Comparison of ENCODE assay signal across 28 cellular contexts in the genomic region with DNA sequence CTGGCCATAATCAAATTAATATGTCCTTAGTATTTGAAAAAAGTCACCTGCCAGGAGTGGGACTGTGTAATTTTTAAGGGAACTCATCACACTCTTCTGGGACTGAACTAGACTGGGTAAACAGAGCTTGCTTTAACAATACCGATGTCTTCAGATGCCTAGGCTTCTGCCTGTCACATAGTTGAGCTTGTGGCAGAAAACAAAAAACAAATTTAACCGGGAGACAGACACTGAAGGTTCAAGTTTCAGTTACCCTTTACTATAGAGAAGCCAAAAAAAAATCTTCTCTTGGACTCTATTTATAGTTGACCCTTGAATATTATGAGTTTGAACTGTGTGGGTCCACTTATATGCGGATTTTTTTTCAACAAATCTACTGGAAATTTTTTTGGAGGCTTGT. TPM values are rescaled to one million over a fixed set of nuclear protein-coding genes. Genes with fewer than 3 reads are reported as not detected.
DNase-seq lines count a peak whose midpoint lies in the region; ATAC-seq and TF ChIP-seq lines count a peak whose summit lies in the region.
"Had no signal": no experiment of that assay in that cellular context is flagged by ENCODE, and none has a peak within 500 bp of the region (broad histone marks: within the 10 kb centered on the region; RNA-seq: fewer than 3 reads in every experiment).

No MANE protein-coding gene starts in this region.

- no peaks in the 10 kb centered on the region for H3K9me2 ChIP-seq in MM.1S (replicated peaks; ENCODE audit: insufficient read depth, low read length)

- intact Hi-C loops in left ventricle myocardium superior (cut with micrococcal nuclease): no loop called here
- intact Hi-C loops in left cardiac atrium (cut with DNase I): no loop called here
- intact Hi-C loops in body of pancreas (cut with DNase I): no loop called here
- intact Hi-C loops in sigmoid colon (cut with DNase I): no loop called here

- H3K27me3 Mint-ChIP-seq in chondrocyte (ENCODE audit: low read depth): no peaks in the 10 kb centered on the region
- H3K27me3 Mint-ChIP-seq: natural killer cell treated with Interleukin-12 subunit alpha and Interleukin-12 subunit beta and Interleukin-15 and Interleukin-18, amount 100 ng/mL, for 72 hours had no signal

- peak overlapping the region; percentile 2; the same call in 1 of the 2 replicates for H3K9ac ChIP-seq in MM.1S (ENCODE audit: low read length)
- H3K9ac ChIP-seq: BLaER1 had no signal

- no peak for TF ChIP-seq EP300 in sigmoid colon (IDR thresholded peaks at IDR 0.05)

- H3K4me2 ChIP-seq in MM.1S (ENCODE audit: low read depth, low read length): peak overlapping the region; percentile 56
- H3K4me2 ChIP-seq: BLaER1 had no signal

- peak overlapping the region; percentile 4 for H3K27ac Mint-ChIP-seq in chondrocyte (ENCODE audit: unreplicated experiment)
- H3K27ac Mint-ChIP-seq: natural killer cell treated with Interleukin-12 subunit alpha and Interleukin-12 subunit beta and Interleukin-15 and Interleukin-18, amount 100 ng/mL, for 72 hours had no signal

- peak; percentile 15 for ATAC-seq in left ventricle myocardium superior
- no peak for ATAC-seq in left cardiac atrium
- ATAC-seq in GM18511 (IDR thresholded peaks at IDR 0.05; ENCODE audit: unreplicated experiment): no peak
- no peak for ATAC-seq in HG03439 (IDR thresholded peaks at IDR 0.05; ENCODE audit: unreplicated experiment)
- ATAC-seq in body of pancreas: no peak
- ATAC-seq: natural killer cell treated with Interleukin-12 subunit alpha and Interleukin-12 subunit beta and Interleukin-15 and Interleukin-18, amount 100 ng/mL, for 72 hours; sciatic nerve had no signal

- TF ChIP-seq CTCF in MM.1S (IDR thresholded peaks at IDR 0.05; ENCODE audit: low read length) (no peak), chondrocyte (IDR thresholded peaks at IDR 0.05) (no peak), body of pancreas (IDR thresholded peaks at IDR 0.05) (no peak), sigmoid colon (IDR thresholded peaks at IDR 0.05) (no peak)

- WGBS in body of pancreas, 2 donors: 47 to 50% methylated on average over 2 to 3 of the region's 3 CpGs
- 62 to 63% methylated on average over 3 of the region's 3 CpGs for WGBS in sigmoid colon, 2 donors

- peaks cover 20% of the 10 kb centered on the region for H3K4me1 Mint-ChIP-seq in chondrocyte (ENCODE audit: low read depth)

- H3K27ac ChIP-seq in MM.1S (ENCODE audit: low read length) (peak overlapping the region; percentile 23; the same call in 1 of the 2 replicates), body of pancreas (no peak overlapping the region), sigmoid colon (no peak overlapping the region)
- H3K27ac ChIP-seq: BLaER1, breast epithelium, prostate gland had no signal

- H3K9me3 ChIP-seq in MM.1S (replicated peaks; ENCODE audit: insufficient read depth, low read length) (no peaks in the 10 kb centered on the region), body of pancreas (no peaks in the 10 kb centered on the region), sigmoid colon (no peaks in the 10 kb centered on the region)
- H3K9me3 ChIP-seq: BLaER1, breast epithelium, prostate gland had no signal

- no peak overlapping the region for H2AFZ ChIP-seq in MM.1S (ENCODE audit: low read length)

- H3K4me3 Mint-ChIP-seq in chondrocyte (ENCODE audit: unreplicated experiment): no peak overlapping the region
- H3K4me3 Mint-ChIP-seq: natural killer cell treated with Interleukin-12 subunit alpha and Interleukin-12 subunit beta and Interleukin-15 and Interleukin-18, amount 100 ng/mL, for 72 hours had no signal

- TF ChIP-seq POLR2A in body of pancreas (IDR thresholded peaks at IDR 0.05) (no peak), sigmoid colon (IDR thresholded peaks at IDR 0.05) (no peak)

- H3F3A ChIP-seq in MM.1S (ENCODE audit: insufficient read depth, low read length): peaks cover 20% of the 10 kb centered on the region

- H3K4me3 ChIP-seq in MM.1S (ENCODE audit: low read length): peak overlapping the region; percentile 15; the same call in 1 of the 2 replicates
- no peak overlapping the region for H3K4me3 ChIP-seq in body of pancreas
- H3K4me3 ChIP-seq in sigmoid colon: no peak overlapping the region
- H3K4me3 ChIP-seq: BLaER1, breast epithelium, lung, prostate gland had no signal

- H3K36me3 ChIP-seq in MM.1S (replicated peaks; ENCODE audit: insufficient read depth, low read length) (peaks cover 6% of the 10 kb centered on the region; the same call in 1 of the 2 replicates), body of pancreas (replicated peaks in 1 of 2; ENCODE audit: insufficient read depth in 1 of 2, low read depth in 2 of 2) (no peaks in the 10 kb centered on the region), sigmoid colon (peaks cover 0 to 10% (median 0%) of the 10 kb centered on the region in 4 donors)
- H3K36me3 ChIP-seq: breast epithelium, prostate gland had no signal

- DNase-seq in left ventricle myocardium superior: no peak
- no peak for DNase-seq in left cardiac atrium
- peak; percentile 74 for DNase-seq in MM.1S
- DNase-seq in chondrocyte (ENCODE audit: low spot score): no peak
- DNase-seq in body of pancreas: no peak
- no peak for DNase-seq in sigmoid colon
- DNase-seq: activated CD4-positive, alpha-beta T cell treated with anti-CD3 and anti-CD28 coated beads, Interleukin-2, amount 50 U/mL, for 4 hours; activated CD4-positive, CD25-positive, alpha-beta regulatory T cell; activated gamma-delta T cell treated with Interleukin-2 at 50 U/mL for 16 hours; amniotic stem cell; effector CD4-positive, alpha-beta T cell; GOT3; hippocampal formation; NCI-H1092 treated with DMSO at 0.1 percent for 48 hours; NCI-H187; NCI-H510A; occipital lobe; stimulated activated CD4-positive, alpha-beta T cell treated with anti-CD3 and anti-CD28 coated beads, Interleukin-4, amount 100 ng/mL, for 24 hours; substantia nigra; trophoblast cell had no signal

- H4K20me1 ChIP-seq in MM.1S (ENCODE audit: insufficient read depth, low read length): no peaks in the 10 kb centered on the region; the same call in 1 of the 2 replicates

- H3K79me2 ChIP-seq in MM.1S (ENCODE audit: low read length): peaks cover 92% of the 10 kb centered on the region

- H3K27me3 ChIP-seq in MM.1S (replicated peaks; ENCODE audit: insufficient read depth, low read length): no peaks in the 10 kb centered on the region
- H3K27me3 ChIP-seq in body of pancreas: no peaks in the 10 kb centered on the region
- no peaks in the 10 kb centered on the region for H3K27me3 ChIP-seq in sigmoid colon
- H3K27me3 ChIP-seq: BLaER1, breast epithelium had no signal

- peaks cover 1% of the 10 kb centered on the region for H3K36me3 Mint-ChIP-seq in chondrocyte (ENCODE audit: low read depth)

- H3K4me1 ChIP-seq in MM.1S (ENCODE audit: low read length) (peaks cover 41% of the 10 kb centered on the region), body of pancreas (peaks cover 4% of the 10 kb centered on the region), sigmoid colon (peaks cover 0 to 28% (median 16%) of the 10 kb centered on the region in 4 donors)
- H3K4me1 ChIP-seq: BLaER1, breast epithelium, prostate gland had no signal

- no peaks in the 10 kb centered on the region for H3K9me3 Mint-ChIP-seq in chondrocyte (ENCODE audit: low read depth)
- H3K9me3 Mint-ChIP-seq: natural killer cell treated with Interleukin-12 subunit alpha and Interleukin-12 subunit beta and Interleukin-15 and Interleukin-18, amount 100 ng/mL, for 72 hours had no signal

RNA-seq across cellular contexts. Expression of gene PPP1R2, which starts 10.8 kb away (rescaled TPM):
- 33.7 TPM for total RNA-seq in left ventricle myocardium superior
- 10 to 100 TPM; 38.8 to 53.4 TPM for total RNA-seq in left cardiac atrium
- 30.5 to 46.9 TPM (median 45.8 TPM) in 3 replicates for total RNA-seq in chondrocyte
- total RNA-seq in body of pancreas: 10 to 100 TPM; 32.7 to 42.5 TPM
- 100 to 1,000 TPM in 1 of 4 donors, 10 to 100 TPM in 3; 69.9 to 126 (median 88.0) TPM for total RNA-seq in sigmoid colon
- polyA plus RNA-seq in sigmoid colon: 10 to 100 TPM; 30.6 to 33.5 (median 31.8) TPM

RNA-seq across cellular contexts. Expression of gene APOD, which starts 51.4 kb away (rescaled TPM):
- total RNA-seq in left ventricle myocardium superior: 603 TPM
- total RNA-seq in left cardiac atrium: 100 to 1,000 TPM in 1 of 2 donors, 10 to 100 TPM in 1; 85.0 to 256 TPM
- 2.1 to 26.1 TPM (median 2.9 TPM) in 3 replicates for total RNA-seq in chondrocyte
- total RNA-seq in body of pancreas: 100 to 1,000 TPM; 343 to 463 TPM
- total RNA-seq in sigmoid colon: 100 to 1,000 TPM in 3 of 4 donors, 10 to 100 TPM in 1; 23.5 to 296 (median 154) TPM
- 10 to 100 TPM in 2 of 3 donors, 1 to 10 TPM in 1; 8.1 to 63.7 (median 21.1) TPM for polyA plus RNA-seq in sigmoid colon
- total RNA-seq: natural killer cell treated with Interleukin-12 subunit alpha and Interleukin-12 subunit beta and Interleukin-15 and Interleukin-18, amount 100 ng/mL, for 72 hours had no signal
